ENCODE assay signal across 1 cellular context in the genomic region with DNA sequence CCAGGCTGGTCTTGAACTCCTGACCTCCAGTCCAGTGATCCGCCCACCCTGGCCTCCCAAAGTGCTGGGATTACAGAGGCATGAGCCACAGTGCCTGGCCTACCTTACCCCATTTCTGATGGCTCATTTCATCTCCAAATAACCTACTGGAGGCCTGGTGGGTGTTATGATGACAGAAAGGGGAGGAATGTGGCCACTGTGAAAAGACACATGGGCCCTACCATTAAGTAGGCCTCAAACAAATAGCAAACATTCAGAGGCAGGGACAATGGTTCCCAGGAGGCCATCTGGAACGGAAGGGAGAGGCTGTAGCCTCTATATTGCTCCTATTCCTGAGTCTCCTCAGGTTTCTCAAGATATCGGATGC.
TF ChIP-seq lines count a peak whose summit lies in the region.

No MANE protein-coding gene starts in this region.

TF ChIP-seq in K562, 482 proteins besides CTCF, POLR2A, EP300 and RAD21 (continued from another document):
- TF ChIP-seq TRIM25 (IDR thresholded peaks at IDR 0.05; ENCODE audit: borderline replicate concordance) (no peak), E2F1 (CRISPR knock-in tag; IDR thresholded peaks at IDR 0.05) (no peak), HMG20B (CRISPR knock-in tag; IDR thresholded peaks at IDR 0.05) (no peak), ZBTB7A (IDR thresholded peaks at IDR 0.05; ENCODE audit: borderline replicate concordance, control insufficient read depth, low read depth, low read length) (no peak), SRSF7 (optimal IDR thresholded peaks at IDR 0.05; ENCODE audit: low read depth, low read length) (no peak), CXXC5 (CRISPR knock-in tag; IDR thresholded peaks at IDR 0.05) (no peak), MYBL2 (IDR thresholded peaks at IDR 0.05; ENCODE audit: low read depth) (no peak), MYBL2 (CRISPR knock-in tag; IDR thresholded peaks at IDR 0.05; ENCODE audit: borderline replicate concordance) (no peak), PCBP2 (IDR thresholded peaks at IDR 0.05; ENCODE audit: low read depth, low read length, poor library complexity, severe bottlenecking) (no peak), SIRT6 (IDR thresholded peaks at IDR 0.05; ENCODE audit: low read depth, low read length) (no peak), EZH2 (IDR thresholded peaks at IDR 0.05; ENCODE audit: borderline replicate concordance, low read depth, low read length) (no peak), PRPF4 (IDR thresholded peaks at IDR 0.05; ENCODE audit: insufficient read depth, low read depth, low read length, poor library complexity, severe bottlenecking) (no peak), E2F6 (IDR thresholded peaks at IDR 0.05; ENCODE audit: borderline replicate concordance in 1 of 2, extremely low read depth in 1 of 2, insufficient read depth in 1 of 2, insufficient read length in 1 of 2, low read depth in 1 of 2, low read length in 1 of 2, poor library complexity in 1 of 2, severe bottlenecking in 1 of 2) (no peak), ZFP91 (CRISPR knock-in tag; IDR thresholded peaks at IDR 0.05) (no peak), STAT5B (CRISPR knock-in tag; IDR thresholded peaks at IDR 0.05) (no peak), ZC3H11A (IDR thresholded peaks at IDR 0.05; ENCODE audit: low read depth, low read length) (no peak), ZNF24 (IDR thresholded peaks at IDR 0.05) (no peak), SNIP1 (IDR thresholded peaks at IDR 0.05; ENCODE audit: low read depth) (no peak), SIN3B (IDR thresholded peaks at IDR 0.05; ENCODE audit: low read depth) (no peak), CHCHD3 (CRISPR knock-in tag; IDR thresholded peaks at IDR 0.05) (no peak), ILF3 (IDR thresholded peaks at IDR 0.05; ENCODE audit: borderline replicate concordance) (no peak), TCFL5 (CRISPR knock-in tag; conservative IDR thresholded peaks at IDR 0.05) (no peak), HEY1 (CRISPR knock-in tag; IDR thresholded peaks at IDR 0.05; ENCODE audit: borderline replicate concordance) (no peak), CBX2 (IDR thresholded peaks at IDR 0.05; ENCODE audit: insufficient read depth, low read length, poor library complexity, severe bottlenecking) (no peak)
- TF ChIP-seq, protein P1, sequence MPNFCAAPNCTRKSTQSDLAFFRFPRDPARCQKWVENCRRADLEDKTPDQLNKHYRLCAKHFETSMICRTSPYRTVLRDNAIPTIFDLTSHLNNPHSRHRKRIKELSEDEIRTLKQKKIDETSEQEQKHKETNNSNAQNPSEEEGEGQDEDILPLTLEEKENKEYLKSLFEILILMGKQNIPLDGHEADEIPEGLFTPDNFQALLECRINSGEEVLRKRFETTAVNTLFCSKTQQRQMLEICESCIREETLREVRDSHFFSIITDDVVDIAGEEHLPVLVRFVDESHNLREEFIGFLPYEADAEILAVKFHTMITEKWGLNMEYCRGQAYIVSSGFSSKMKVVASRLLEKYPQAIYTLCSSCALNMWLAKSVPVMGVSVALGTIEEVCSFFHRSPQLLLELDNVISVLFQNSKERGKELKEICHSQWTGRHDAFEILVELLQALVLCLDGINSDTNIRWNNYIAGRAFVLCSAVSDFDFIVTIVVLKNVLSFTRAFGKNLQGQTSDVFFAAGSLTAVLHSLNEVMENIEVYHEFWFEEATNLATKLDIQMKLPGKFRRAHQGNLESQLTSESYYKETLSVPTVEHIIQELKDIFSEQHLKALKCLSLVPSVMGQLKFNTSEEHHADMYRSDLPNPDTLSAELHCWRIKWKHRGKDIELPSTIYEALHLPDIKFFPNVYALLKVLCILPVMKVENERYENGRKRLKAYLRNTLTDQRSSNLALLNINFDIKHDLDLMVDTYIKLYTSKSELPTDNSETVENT (CRISPR knock-in tag; IDR thresholded peaks at IDR 0.05), result no peak
- TF ChIP-seq, protein P2, sequence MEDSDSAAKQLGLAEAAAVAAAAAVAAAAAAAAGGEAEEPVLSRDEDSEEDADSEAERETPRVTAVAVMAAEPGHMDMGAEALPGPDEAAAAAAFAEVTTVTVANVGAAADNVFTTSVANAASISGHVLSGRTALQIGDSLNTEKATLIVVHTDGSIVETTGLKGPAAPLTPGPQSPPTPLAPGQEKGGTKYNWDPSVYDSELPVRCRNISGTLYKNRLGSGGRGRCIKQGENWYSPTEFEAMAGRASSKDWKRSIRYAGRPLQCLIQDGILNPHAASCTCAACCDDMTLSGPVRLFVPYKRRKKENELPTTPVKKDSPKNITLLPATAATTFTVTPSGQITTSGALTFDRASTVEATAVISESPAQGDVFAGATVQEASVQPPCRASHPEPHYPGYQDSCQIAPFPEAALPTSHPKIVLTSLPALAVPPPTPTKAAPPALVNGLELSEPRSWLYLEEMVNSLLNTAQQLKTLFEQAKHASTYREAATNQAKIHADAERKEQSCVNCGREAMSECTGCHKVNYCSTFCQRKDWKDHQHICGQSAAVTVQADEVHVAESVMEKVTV (CRISPR knock-in tag; IDR thresholded peaks at IDR 0.05), result no peak
- TF ChIP-seq, protein P3, sequence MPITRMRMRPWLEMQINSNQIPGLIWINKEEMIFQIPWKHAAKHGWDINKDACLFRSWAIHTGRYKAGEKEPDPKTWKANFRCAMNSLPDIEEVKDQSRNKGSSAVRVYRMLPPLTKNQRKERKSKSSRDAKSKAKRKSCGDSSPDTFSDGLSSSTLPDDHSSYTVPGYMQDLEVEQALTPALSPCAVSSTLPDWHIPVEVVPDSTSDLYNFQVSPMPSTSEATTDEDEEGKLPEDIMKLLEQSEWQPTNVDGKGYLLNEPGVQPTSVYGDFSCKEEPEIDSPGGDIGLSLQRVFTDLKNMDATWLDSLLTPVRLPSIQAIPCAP (CRISPR knock-in tag; IDR thresholded peaks at IDR 0.05; ENCODE audit: borderline replicate concordance), result no peak
